In genomic region chr9:132458432-132458831, GRCh38 we compare ENCODE assay signal across 20 cellular contexts. TPM values are rescaled to one million over a fixed set of nuclear protein-coding genes. Genes with fewer than 3 reads are reported as not detected.
DNase-seq lines count a peak whose midpoint lies in the region; ATAC-seq, FAIRE-seq and TF ChIP-seq lines count a peak whose summit lies in the region.
"Had no signal": no experiment of that assay in that cellular context is flagged by ENCODE, and none has a peak within 500 bp of the region (broad histone marks: within the 10 kb centered on the region; RNA-seq: fewer than 3 reads in every experiment).

No MANE protein-coding gene starts in this region.

- H3K4me1 Mint-ChIP-seq in HFFc6 (ENCODE audit: low read depth), result peaks cover 4% of the 10 kb centered on the region; the same call in 1 of the 2 replicates
- H3K4me1 Mint-ChIP-seq in effector memory CD8-positive, alpha-beta T cell (ENCODE audit: low read depth in 2 of 2), result no peaks in the 10 kb centered on the region
- H3K4me1 Mint-ChIP-seq: CD4-positive, alpha-beta memory T cell; IgD-negative memory B cell had no signal

- CTCF ChIA-PET in H1 (lab: Charles Lee; ENCODE audit: partially characterized antibody), result interaction anchor here (0.5 to 4.9 kb wide), 14 partner anchors 11 to 243 kb away, joined by 3 to 39 read pairs (median 3); no protein-coding TSS in a partner anchor
- CTCF ChIA-PET in SK-N-SH (lab: Yijun Ruan, JAX), result interaction anchor here (0.9 to 1.8 kb wide), 2 partner anchors 11 to 49 kb away, joined by 3 to 12 read pairs; no protein-coding TSS in a partner anchor

- H3K9me3 ChIP-seq in H1 (ENCODE audit: insufficient read depth in 2 of 2, low read depth in 1 of 2, low read length in 1 of 2), result no peaks in the 10 kb centered on the region
- H3K9me3 ChIP-seq in neuronal stem cell (replicated peaks in 1 of 2; ENCODE audit: control insufficient read depth in 2 of 2, insufficient read depth in 1 of 2, low read depth in 1 of 2, low read length in 2 of 2), result no peaks in the 10 kb centered on the region
- no peaks in the 10 kb centered on the region for H3K9me3 ChIP-seq in SK-N-SH
- H3K9me3 ChIP-seq: A549, BE2C had no signal

- H4K91ac ChIP-seq in H1 (replicated peaks; ENCODE audit: insufficient read length, low read length) (no peak overlapping the region), neuronal stem cell (ENCODE audit: low read depth, low read length, poor library complexity) (no peak overlapping the region)

- H2BK120ac ChIP-seq in H1 (replicated peaks; ENCODE audit: low read depth, low read length), result no peak overlapping the region
- H2BK120ac ChIP-seq in neuronal stem cell (ENCODE audit: low read depth, low read length), result no peak overlapping the region

- peaks cover 37% of the 10 kb centered on the region for H3K27me3 Mint-ChIP-seq in HFFc6 (ENCODE audit: insufficient read depth)
- peaks cover 45 to 46% of the 10 kb centered on the region in 2 donors for H3K27me3 Mint-ChIP-seq in effector memory CD8-positive, alpha-beta T cell
- H3K27me3 Mint-ChIP-seq: CD4-positive, alpha-beta memory T cell had no signal

- H4K5ac ChIP-seq in H1 (ENCODE audit: insufficient read length, low read depth, low read length), result no peak overlapping the region

- no peak overlapping the region for H3K56ac ChIP-seq in H1 (replicated peaks; ENCODE audit: insufficient read length, low read depth, low read length)

- H3K9ac ChIP-seq in H1 (replicated peaks in 1 of 4; ENCODE audit: extremely low read depth in 1 of 4, low read depth in 3 of 4, low read length in 3 of 4), result no peak overlapping the region
- H3K9ac ChIP-seq in neuronal stem cell (ENCODE audit: low read depth, low read length, poor library complexity), result no peak overlapping the region
- H3K9ac ChIP-seq in SK-N-SH, result no peak overlapping the region

- H3K4me2 ChIP-seq in H1 (ENCODE audit: insufficient read depth in 1 of 2, low read depth in 2 of 2, low read length in 2 of 2) (no peak overlapping the region), neuronal stem cell (ENCODE audit: insufficient read depth, low read length, poor library complexity, severe bottlenecking) (no peak overlapping the region), SK-N-SH (no peak overlapping the region)
- H3K4me2 ChIP-seq: A549 had no signal

- WGBS in H1 (ENCODE audit: extremely low coverage in 1 of 2, insufficient coverage in 1 of 2, insufficient read length in 1 of 2, insufficient replicate concordance in 2 of 2, low coverage in 1 of 2, low lambda C conversion rate in 2 of 2, missing lambda C conversion rate in 1 of 2), 2 experiments, result 87% methylated on average over 8 of the region's 8 CpGs; no CpG with 5 or more reads in 1 of the 2 experiments
- no CpG with 5 or more reads among the region's 8 CpGs for WGBS in neuronal stem cell (ENCODE audit: extremely low coverage in 2 of 2, insufficient read length in 2 of 2, insufficient replicate concordance in 1 of 2), 2 donors
- WGBS in SK-N-SH (ENCODE audit: low lambda C conversion rate), result 88% methylated on average over 8 of the region's 8 CpGs

- H3K14ac ChIP-seq in H1 (ENCODE audit: insufficient read length) (no peak overlapping the region), neuronal stem cell (ENCODE audit: low read length) (no peak overlapping the region)

- H4K8ac ChIP-seq in H1 (ENCODE audit: extremely low read depth, insufficient read depth, low read length) (no peak overlapping the region), neuronal stem cell (ENCODE audit: low read depth, low read length) (no peak overlapping the region)

- H2BK12ac ChIP-seq in H1 (ENCODE audit: low read depth, low read length) (no peak overlapping the region), neuronal stem cell (ENCODE audit: low read length) (no peak overlapping the region)

- peak in 1 of 2 experiments; percentile 40; a peak in 1 of 4 replicates for TF ChIP-seq RAD21 in H1 (IDR thresholded peaks at IDR 0.05 in 1 of 2, conservative IDR thresholded peaks at IDR 0.05 in 1 of 2; ENCODE audit: low read depth in 2 of 2, low read length in 2 of 2)
- no peak for TF ChIP-seq RAD21 in SK-N-SH (IDR thresholded peaks at IDR 0.05; ENCODE audit: low read length)

- no peak overlapping the region for H2AFZ ChIP-seq in H1 (ENCODE audit: low read length)
- peak overlapping the region; percentile 81 for H2AFZ ChIP-seq in neuronal stem cell (ENCODE audit: low read length)
- H2AFZ ChIP-seq in SK-N-SH (ENCODE audit: low read depth), result no peak overlapping the region

- no peak for FAIRE-seq in H1 (lab: Jason Lieb, UNC)
- FAIRE-seq: A549, G401.6, GM12891 had no signal

- H2BK20ac ChIP-seq in H1 (ENCODE audit: low read length), result no peak overlapping the region

- no peak overlapping the region for H3K23ac ChIP-seq in H1 (ENCODE audit: insufficient read length)
- H3K23ac ChIP-seq in neuronal stem cell (ENCODE audit: low read depth, low read length, poor library complexity), result no peak overlapping the region

- no peaks in the 10 kb centered on the region for H3K36me3 Mint-ChIP-seq in HFFc6 (ENCODE audit: low read depth)
- no peaks in the 10 kb centered on the region for H3K36me3 Mint-ChIP-seq in effector memory CD8-positive, alpha-beta T cell (ENCODE audit: insufficient read depth)
- H3K36me3 Mint-ChIP-seq: CD4-positive, alpha-beta memory T cell; IgD-negative memory B cell had no signal

- peaks cover 6% of the 10 kb centered on the region; the same call in 1 of the 2 replicates for H3K23me2 ChIP-seq in H1 (ENCODE audit: low read depth, low read length)

- H3K18ac ChIP-seq in H1 (ENCODE audit: extremely low read depth, low read length) (no peak overlapping the region), neuronal stem cell (ENCODE audit: low read length) (no peak overlapping the region)

- H3K27me3 ChIP-seq in H7 (ENCODE audit: control insufficient read depth, insufficient read depth, low read length) (no peaks in the 10 kb centered on the region), H1 (replicated peaks in 1 of 4; ENCODE audit: control insufficient read depth in 3 of 4, extremely low read depth in 1 of 4, insufficient read depth in 3 of 4, low read length in 3 of 4) (no peaks in the 10 kb centered on the region), neuronal stem cell (ENCODE audit: control insufficient read depth in 3 of 3, insufficient read depth in 3 of 3, low read depth in 1 of 3, low read length in 3 of 3) (no peaks in the 10 kb centered on the region), SK-N-SH (ENCODE audit: insufficient read depth) (no peaks in the 10 kb centered on the region)
- H3K27me3 ChIP-seq: BE2C had no signal

- H3K79me2 ChIP-seq in H1 (ENCODE audit: control insufficient read depth in 1 of 2, insufficient read depth in 2 of 2, low read length in 2 of 2) (no peaks in the 10 kb centered on the region), SK-N-SH (ENCODE audit: insufficient read depth) (no peaks in the 10 kb centered on the region)

- H2BK15ac ChIP-seq in H1 (ENCODE audit: low read length) (no peak overlapping the region), neuronal stem cell (ENCODE audit: low read length) (no peak overlapping the region)

- peak; percentile 59 for DNase-seq in H7
- DNase-seq in HFFc6, result no peak
- no peak for DNase-seq in H1 (ENCODE audit: low read depth in 1 of 2, low spot score in 2 of 2)
- no peak for DNase-seq in neuronal stem cell (ENCODE audit: low spot score)
- DNase-seq in NCI-H526 (lab: John Stamatoyannopoulos, UW), result no peak
- DNase-seq in effector memory CD8-positive, alpha-beta T cell, result no peak
- DNase-seq in SK-N-SH, result no peak
- DNase-seq: BE2C; CD4-positive, alpha-beta memory T cell; DMS153; DMS79 treated with DMSO at 0.1 percent for 48 hours; EL had no signal

- H3K27ac Mint-ChIP-seq in HFFc6, result no peak overlapping the region
- no peak overlapping the region for H3K27ac Mint-ChIP-seq in effector memory CD8-positive, alpha-beta T cell
- H3K27ac Mint-ChIP-seq: CD4-positive, alpha-beta memory T cell; IgD-negative memory B cell had no signal

- no peak overlapping the region for H3K4ac ChIP-seq in H1 (replicated peaks; ENCODE audit: insufficient read length, low read depth, low read length)
- H3K4ac ChIP-seq in neuronal stem cell (ENCODE audit: low read length), result no peak overlapping the region

- H3K4me3 Mint-ChIP-seq in HFFc6, result no peak overlapping the region
- no peak overlapping the region for H3K4me3 Mint-ChIP-seq in effector memory CD8-positive, alpha-beta T cell
- H3K4me3 Mint-ChIP-seq: CD4-positive, alpha-beta memory T cell; IgD-negative memory B cell had no signal

- TF ChIP-seq CTCF in HFFc6 (IDR thresholded peaks at IDR 0.05) (peak; percentile 13; the same call in 1 of the 2 replicates), H1 (IDR thresholded peaks at IDR 0.05; ENCODE audit: control extremely low read depth in 1 of 3, insufficient read depth in 1 of 3, low read depth in 1 of 3, low read length in 3 of 3) (peak in 2 of 3 experiments; percentile 11 to 22; a peak in 2 of 4 replicates), SK-N-SH (IDR thresholded peaks at IDR 0.05) (no peak)

- no peak overlapping the region for H3K4me3 ChIP-seq in H7 (ENCODE audit: insufficient read depth, low read depth, low read length)
- H3K4me3 ChIP-seq in H1 (ENCODE audit: extremely low read depth in 1 of 4, insufficient read depth in 2 of 4, low read depth in 3 of 4, low read length in 4 of 4), result no peak overlapping the region
- H3K4me3 ChIP-seq in neuronal stem cell (ENCODE audit: low read length in 2 of 2), result no peak overlapping the region
- H3K4me3 ChIP-seq in SK-N-SH (ENCODE audit: low read depth in 2 of 2, low read length in 1 of 2), result no peak overlapping the region
- H3K4me3 ChIP-seq: A549 had no signal

- H3K9me3 Mint-ChIP-seq in HFFc6, result no peaks in the 10 kb centered on the region
- no peaks in the 10 kb centered on the region for H3K9me3 Mint-ChIP-seq in effector memory CD8-positive, alpha-beta T cell
- H3K9me3 Mint-ChIP-seq: CD4-positive, alpha-beta memory T cell; IgD-negative memory B cell had no signal

- H2BK5ac ChIP-seq in H1 (ENCODE audit: low read depth, low read length) (no peak overlapping the region), neuronal stem cell (ENCODE audit: low read length) (no peak overlapping the region)

- H3K27ac ChIP-seq in H1 (ENCODE audit: low read depth, low read length) (no peak overlapping the region), neuronal stem cell (replicated peaks; ENCODE audit: low read length) (no peak overlapping the region), SK-N-SH (ENCODE audit: low read depth in 2 of 2, low read length in 1 of 2) (no peak overlapping the region)
- H3K27ac ChIP-seq: A549, C4-2B had no signal

- H4K20me1 ChIP-seq in H1 (replicated peaks in 1 of 2; ENCODE audit: control insufficient read depth in 1 of 2, insufficient read depth in 2 of 2, low read length in 2 of 2) (peaks cover 0 to 4% of the 10 kb centered on the region in 2 experiments), SK-N-SH (ENCODE audit: insufficient read depth) (no peaks in the 10 kb centered on the region)

- ATAC-seq in effector memory CD8-positive, alpha-beta T cell (replicated peaks), result no peak

- no peak for TF ChIP-seq POLR2A in H1 (IDR thresholded peaks at IDR 0.05; ENCODE audit: control extremely low read depth in 1 of 2, low read depth in 2 of 2, low read length in 2 of 2)

- H2AK5ac ChIP-seq in H1 (ENCODE audit: low read depth, low read length), result no peak overlapping the region
- no peak overlapping the region for H2AK5ac ChIP-seq in neuronal stem cell (ENCODE audit: low read depth, low read length)

- no peaks in the 10 kb centered on the region for H3K9me2 ChIP-seq in SK-N-SH

- H3F3A ChIP-seq in SK-N-SH (replicated peaks; ENCODE audit: insufficient read depth), result no peaks in the 10 kb centered on the region

- H3K79me1 ChIP-seq in H1 (ENCODE audit: low read depth, low read length) (no peaks in the 10 kb centered on the region), neuronal stem cell (ENCODE audit: low read depth, low read length) (no peaks in the 10 kb centered on the region)

- POLR2A ChIA-PET in H1 (lab: Charles Lee; ENCODE audit: partially characterized antibody) (interaction anchor here (0.9 kb wide), 1 partner anchor 46 kb away, joined by 3 read pairs; no protein-coding TSS in a partner anchor), SK-N-SH (lab: Yijun Ruan, JAX) (no interaction called here)

- H3K4me1 ChIP-seq in H1 (replicated peaks in 1 of 4; ENCODE audit: control insufficient read depth in 3 of 4, insufficient read depth in 4 of 4, low read length in 3 of 4) (no peaks in the 10 kb centered on the region; a peak in 2 of 7 replicates), neuronal stem cell (ENCODE audit: control insufficient read depth in 2 of 2, insufficient read depth in 1 of 2, low read depth in 1 of 2, low read length in 2 of 2) (peaks cover 0 to 20% of the 10 kb centered on the region in 2 donors), SK-N-SH (ENCODE audit: control insufficient read depth in 1 of 2, insufficient read depth in 2 of 2, low read depth in 1 of 2, low read length in 1 of 2) (no peaks in the 10 kb centered on the region)
- H3K4me1 ChIP-seq: A549, BE2C had no signal

- H3K36me3 ChIP-seq in H7 (replicated peaks; ENCODE audit: control insufficient read depth, insufficient read depth, low read length) (no peaks in the 10 kb centered on the region), H1 (ENCODE audit: control insufficient read depth in 2 of 4, insufficient read depth in 4 of 4, low read length in 3 of 4) (no peaks in the 10 kb centered on the region), neuronal stem cell (replicated peaks in 1 of 2; ENCODE audit: control insufficient read depth in 2 of 2, insufficient read depth in 2 of 2, low read length in 2 of 2) (no peaks in the 10 kb centered on the region), SK-N-SH (replicated peaks in 1 of 2; ENCODE audit: control insufficient read depth in 1 of 2, insufficient read depth in 2 of 2, low read length in 1 of 2) (no peaks in the 10 kb centered on the region)
- H3K36me3 ChIP-seq: BE2C had no signal

- TF ChIP-seq EP300 in H1 (IDR thresholded peaks at IDR 0.05; ENCODE audit: borderline replicate concordance in 1 of 2, low read depth in 2 of 2, low read length in 2 of 2) (no peak), SK-N-SH (IDR thresholded peaks at IDR 0.05; ENCODE audit: borderline replicate concordance in 1 of 2, low read depth in 1 of 2, low read length in 1 of 2) (no peak)

RNA-seq across cellular contexts. Expression of gene CFAP77, which starts 48.4 kb away (rescaled TPM):
- 0.18 and 1.6 TPM in 2 replicates for total RNA-seq in H7 (2014; rRNA removed; shearing (Covaris generic))
- not detected for total RNA-seq in HFFc6 (2021; fragmentation: NEBNext Ultra II Directional; extraction: Animal tissue kit (Norgen Biotek cat#: 25700))
- total RNA-seq in H1 (2021; fragmentation: NEBNext Ultra II Directional; extraction: Animal tissue kit (Norgen Biotek cat#: 25700)), result 0.52 and 0.63 TPM in 2 replicates
- 0.97 and 1.2 TPM in 2 replicates for polyA plus RNA-seq in H1 (2011; rRNA removed)
- 0.45 TPM for polyA plus RNA-seq in H1 (2011; cell fraction: cytosol; rRNA removed)
- polyA plus RNA-seq in H1 (2011; cell fraction: nucleus; rRNA removed), result 0.60 TPM
- polyA plus RNA-seq in H1 (2012, experiment 1 of 2), result 1.1 to 1.2 TPM (median 1.1 TPM) in 4 replicates
- 0.72 TPM for polyA plus RNA-seq in H1 (2012, experiment 2 of 2)
- polyA plus RNA-seq in H1 (2013, experiment 1 of 2), result 0.55 TPM
- 0.55 TPM for polyA plus RNA-seq in H1 (2013, experiment 2 of 2)
- polyA minus RNA-seq in H1 (2011; rRNA and poly(A)+ RNA removed), result 0.13 TPM in 1 of 2 replicates, not detected in the other
- not detected for polyA minus RNA-seq in H1 (2011; cell fraction: cytosol; rRNA and poly(A)+ RNA removed)
- 0.40 TPM for polyA minus RNA-seq in H1 (2011; cell fraction: nucleus; rRNA and poly(A)+ RNA removed)
- 0.40 TPM for polyA plus RNA-seq in neuronal stem cell (2013, experiment 1 of 2)
- polyA plus RNA-seq in neuronal stem cell (2013, experiment 2 of 2), result 0.40 TPM
- polyA plus RNA-seq in SK-N-SH (2012; rRNA removed), result 0.67 and 1.1 TPM in 2 replicates
- polyA plus RNA-seq in SK-N-SH (2012; cell fraction: cytosol; rRNA removed), result 0.31 and 0.35 TPM in 2 replicates
- polyA plus RNA-seq in SK-N-SH (2012; cell fraction: nucleus; rRNA removed), result 1.8 and 3.0 TPM in 2 replicates
- total RNA-seq: CD4-positive, alpha-beta memory T cell; H4; HT-29 had no signal
- polyA plus RNA-seq: AG04450; CD4-positive, alpha-beta memory T cell; IgD-negative memory B cell had no signal

RNA-seq across cellular contexts. Expression of gene TTF1, which starts 51.8 kb away (rescaled TPM):
- total RNA-seq in H7 (2014; rRNA removed; shearing (Covaris generic)), result 14.5 and 15.0 TPM in 2 replicates
- total RNA-seq in HFFc6 (2021; fragmentation: NEBNext Ultra II Directional; extraction: Animal tissue kit (Norgen Biotek cat#: 25700)), result 10 to 100 TPM in 4 of 6 experiments, 1 to 10 TPM in 2; 8.5 to 11.7 (median 10.4) TPM
- total RNA-seq in H1 (2021; fragmentation: NEBNext Ultra II Directional; extraction: Animal tissue kit (Norgen Biotek cat#: 25700)), result 22.2 and 22.6 TPM in 2 replicates
- polyA plus RNA-seq in H1 (2011; rRNA removed) (6.5 and 7.8 TPM in 2 replicates), SK-N-SH (2012; rRNA removed) (11.9 and 12.1 TPM in 2 replicates)
- 14.2 TPM for polyA plus RNA-seq in H1 (2011; cell fraction: cytosol; rRNA removed)
- 6.2 TPM for polyA plus RNA-seq in H1 (2011; cell fraction: nucleus; rRNA removed)
- 15.5 to 23.3 TPM (median 18.7 TPM) in 4 replicates for polyA plus RNA-seq in H1 (2012, experiment 1 of 2)
- polyA plus RNA-seq in H1 (2012, experiment 2 of 2), result 1.8 TPM
- 24.2 TPM for polyA plus RNA-seq in H1 (2013, experiment 1 of 2)
- 24.7 TPM for polyA plus RNA-seq in H1 (2013, experiment 2 of 2)
- 4.0 and 5.0 TPM in 2 replicates for polyA minus RNA-seq in H1 (2011; rRNA and poly(A)+ RNA removed)
- 5.4 TPM for polyA minus RNA-seq in H1 (2011; cell fraction: cytosol; rRNA and poly(A)+ RNA removed)
- polyA minus RNA-seq in H1 (2011; cell fraction: nucleus; rRNA and poly(A)+ RNA removed), result 7.7 TPM
- polyA plus RNA-seq in neuronal stem cell (2013, experiment 1 of 2), result 21.3 TPM
- 21.1 TPM for polyA plus RNA-seq in neuronal stem cell (2013, experiment 2 of 2)
- polyA plus RNA-seq in SK-N-SH (2012; cell fraction: cytosol; rRNA removed), result 17.4 and 21.5 TPM in 2 replicates
- 7.8 and 8.4 TPM in 2 replicates for polyA plus RNA-seq in SK-N-SH (2012; cell fraction: nucleus; rRNA removed)
